Comparison of ENCODE assay signal across 7 cellular contexts in genomic region chr11:86592659-86593451, GRCh38.
A peak's percentile ranks its signal among the peaks of the same experiment; 100 is the strongest.
DNase-seq lines count a peak whose midpoint lies in the region; ATAC-seq and TF ChIP-seq lines count a peak whose summit lies in the region.

No MANE protein-coding gene starts in this region.

- H3K4me3 ChIP-seq in astrocyte of the spinal cord (ENCODE audit: low read depth, low read length) (no peak overlapping the region), lower lobe of right lung (no peak overlapping the region)

- H3K4me1 ChIP-seq in lower lobe of right lung, result peaks cover 58% of the 10 kb centered on the region

- no peaks in the 10 kb centered on the region for H3K27me3 ChIP-seq in lower lobe of right lung (ENCODE audit: low read depth)

- peak overlapping the region; percentile 56 for H3K27ac ChIP-seq in lower lobe of right lung

- H3K9me3 ChIP-seq in lower lobe of right lung, result no peaks in the 10 kb centered on the region

- peak; percentile 96 for ATAC-seq in GM18867 (IDR thresholded peaks at IDR 0.05; ENCODE audit: unreplicated experiment)
- ATAC-seq in HG02938 (IDR thresholded peaks at IDR 0.05; ENCODE audit: unreplicated experiment), result peak; percentile 94
- ATAC-seq in lower lobe of right lung, result peak; percentile 56 to 57

- TF ChIP-seq CTCF in astrocyte of the spinal cord (IDR thresholded peaks at IDR 0.05; ENCODE audit: low read depth, low read length) (no peak), lower lobe of right lung (IDR thresholded peaks at IDR 0.05) (no peak)

- in situ Hi-C loops in astrocyte of the spinal cord (cut with HindIII; ENCODE audit: low sequenced_read_pairs), result no loop called here

- intact Hi-C loops in lower lobe of right lung (cut with DNase I), result no loop called here

- DNase-seq in NCI-H1417 treated with DMSO at 0.1 percent for 48 hours (lab: John Stamatoyannopoulos, UW) (peak; percentile 65), T-helper 9 cell (peak; percentile 7), astrocyte of the spinal cord (ENCODE audit: low read depth, low spot score) (peak; percentile 88), lower lobe of right lung (no peak)
- DNase-seq in stimulated activated CD8-positive, alpha-beta memory T cell treated with anti-CD3 and anti-CD28 coated beads, Interleukin-4, amount 100 ng/mL, for 1 hour (ENCODE audit: low read depth in 2 of 2, low spot score in 1 of 2), result peak; percentile 28 to 43

- no peaks in the 10 kb centered on the region for H3K36me3 ChIP-seq in lower lobe of right lung
